25 cellular contexts compared by ENCODE assay signal in genomic region chr10:28996947-28997551, GRCh38.
DNase-seq lines count a peak whose midpoint lies in the region; ATAC-seq, FAIRE-seq and TF ChIP-seq lines count a peak whose summit lies in the region.
"Had no signal": no experiment of that assay in that cellular context is flagged by ENCODE, and none has a peak within 500 bp of the region (broad histone marks: within the 10 kb centered on the region; RNA-seq: fewer than 3 reads in every experiment).

No MANE protein-coding gene starts in this region.

- DNase-seq in NCI-H510A treated with DMSO at 0.1 percent for 48 hours (lab: John Stamatoyannopoulos, UW) (peak; percentile 3), NCI-H510A (lab: John Stamatoyannopoulos, UW) (no peak), IMR-90 (peak; percentile 36), smooth muscle cell (lab: John Stamatoyannopoulos, UW; ENCODE audit: unreplicated experiment) (no peak), NCI-H526 (lab: John Stamatoyannopoulos, UW) (no peak)
- DNase-seq in activated CD4-positive, alpha-beta T cell treated with anti-CD3 and anti-CD28 coated beads, Interleukin-2, amount 10 ng/mL, durations not matched to agents 7 days and 5 days = no peak
- no peak for DNase-seq in activated naive CD4-positive, alpha-beta T cell treated with Interleukin-2 at 50 U/mL for 16 hours
- DNase-seq: 8988T, DND-41, HCEC 1CT, MV-4-11, NCI-H1694 treated with DMSO at 0.1 percent for 48 hours, NCI-H2081 treated with DMSO at 0.1 percent for 48 hours, NCI-H524 treated with DMSO at 0.1 percent for 48 hours, OCI-M1 had no signal

- no TSS peak for BruUV-seq in IMR-90 (replicated peaks; lab: Mats Ljungman, UMichigan)

- no peak overlapping the region for H2BK15ac ChIP-seq in IMR-90 (ENCODE audit: low read depth, low read length)

- no peak overlapping the region for H4K8ac ChIP-seq in IMR-90 (ENCODE audit: low read depth in 2 of 2, low read length in 2 of 2)

- POLR2A ChIA-PET in IMR-90 (lab: Charles Lee; ENCODE audit: unreplicated experiment) = no interaction called here
- POLR2A ChIA-PET in activated CD4-positive, alpha-beta T cell treated with anti-CD3 and anti-CD28 coated beads, Interleukin-2, amount 10 ng/mL, durations not matched to agents 7 days and 5 days (lab: Charles Lee) = no interaction called here

- H3K4me3 Mint-ChIP-seq in activated CD4-positive, alpha-beta T cell treated with anti-CD3 and anti-CD28 coated beads, Interleukin-2, amount 10 ng/mL, durations not matched to agents 7 days and 5 days = no peak overlapping the region
- H3K4me3 Mint-ChIP-seq: B cell, CD14-positive monocyte, GM23338, IgD-negative memory B cell had no signal

- H3K9me3 ChIP-seq in IMR-90 (ENCODE audit: control insufficient read depth, insufficient read depth, low read length) (no peaks in the 10 kb centered on the region), smooth muscle cell (replicated peaks; ENCODE audit: low read depth) (no peaks in the 10 kb centered on the region)

- TF ChIP-seq CTCF in IMR-90 (conservative IDR thresholded peaks at IDR 0.05; ENCODE audit: low read depth, low read length) = no peak
- TF ChIP-seq CTCF in smooth muscle cell (IDR thresholded peaks at IDR 0.05; ENCODE audit: borderline replicate concordance, insufficient read depth, poor library complexity, severe bottlenecking) = no peak

- H3K27me3 ChIP-seq in IMR-90 (ENCODE audit: control insufficient read depth, insufficient read depth, low read length) (no peaks in the 10 kb centered on the region), smooth muscle cell (ENCODE audit: low read depth) (no peaks in the 10 kb centered on the region)
- H3K27me3 ChIP-seq: SJSA1 had no signal

- no peak overlapping the region for H3K4me2 ChIP-seq in IMR-90 (ENCODE audit: low read depth, low read length)
- no peak overlapping the region for H3K4me2 ChIP-seq in smooth muscle cell
- H3K4me2 ChIP-seq: GM23338 had no signal

- no peak overlapping the region for H3K56ac ChIP-seq in IMR-90 (ENCODE audit: extremely low read depth, insufficient read depth, low read length)

- peaks cover 2% of the 10 kb centered on the region for H3K27me3 Mint-ChIP-seq in activated CD4-positive, alpha-beta T cell treated with anti-CD3 and anti-CD28 coated beads, Interleukin-2, amount 10 ng/mL, durations not matched to agents 7 days and 5 days
- H3K27me3 Mint-ChIP-seq: B cell, IgD-negative memory B cell had no signal

- no peak overlapping the region for H2AFZ ChIP-seq in IMR-90 (replicated peaks; ENCODE audit: low read length, poor library complexity)
- H2AFZ ChIP-seq in smooth muscle cell (ENCODE audit: low read depth) = no peak overlapping the region
- H2AFZ ChIP-seq: GM23338 had no signal

- H3K27ac ChIP-seq in IMR-90 (ENCODE audit: insufficient read depth, low read length) (no peak overlapping the region), smooth muscle cell (ENCODE audit: low read depth) (peak overlapping the region; percentile 27)
- H3K27ac ChIP-seq: SJSA1 had no signal

- no peak for ATAC-seq in IMR-90 (ENCODE audit: low read depth)
- ATAC-seq: GM23338, Right ventricle myocardium inferior had no signal

- H3K4ac ChIP-seq in IMR-90 (ENCODE audit: low read depth, low read length) = no peak overlapping the region

- H3K79me2 ChIP-seq in smooth muscle cell (ENCODE audit: low read depth) = no peaks in the 10 kb centered on the region

- no peak overlapping the region for H4K5ac ChIP-seq in IMR-90 (ENCODE audit: low read depth, low read length)

- no peak overlapping the region for H2BK20ac ChIP-seq in IMR-90 (ENCODE audit: low read depth, low read length)

- H3K4me3 ChIP-seq in IMR-90 (ENCODE audit: insufficient read depth, low read depth, low read length) = no peak overlapping the region
- no peak overlapping the region for H3K4me3 ChIP-seq in smooth muscle cell
- H3K4me3 ChIP-seq: GM23338, SJSA1 had no signal

- peaks cover 7% of the 10 kb centered on the region for H3K4me1 ChIP-seq in IMR-90 (ENCODE audit: control insufficient read depth, insufficient read depth, low read length)
- no peaks in the 10 kb centered on the region for H3K4me1 ChIP-seq in smooth muscle cell (ENCODE audit: low read depth)

- dilution Hi-C loops in IMR-90 (cut with HindIII; ENCODE audit: low sequenced_read_pairs, unreplicated experiment) = no loop called here

- H3K23ac ChIP-seq in IMR-90 (ENCODE audit: low read depth, low read length) = no peak overlapping the region

- no peaks in the 10 kb centered on the region for H3K9me3 Mint-ChIP-seq in activated CD4-positive, alpha-beta T cell treated with anti-CD3 and anti-CD28 coated beads, Interleukin-2, amount 10 ng/mL, durations not matched to agents 7 days and 5 days
- H3K9me3 Mint-ChIP-seq: CD14-positive monocyte, GM23338 had no signal

- TF ChIP-seq RAD21 in IMR-90 (IDR thresholded peaks at IDR 0.05; ENCODE audit: low read length) = no peak

- TF ChIP-seq POLR2A in IMR-90 (IDR thresholded peaks at IDR 0.05; ENCODE audit: low read depth, low read length) = no peak

- WGBS in IMR-90 (ENCODE audit: extremely low coverage in 2 of 2, insufficient read length in 1 of 2), 2 experiments = 70% methylated on average over 2 of the region's 6 CpGs; no CpG with 5 or more reads in 1 of the 2 experiments
- 88% methylated on average over 6 of the region's 6 CpGs for WGBS in smooth muscle cell (ENCODE audit: low lambda C conversion rate)

- peak overlapping the region; percentile 50; the same call in 1 of the 2 replicates for H3K18ac ChIP-seq in IMR-90 (ENCODE audit: low read depth, low read length)

- in situ Hi-C loops in IMR-90 (cut with MboI; ENCODE audit: low sequenced_read_pairs) = loop anchor here (10.0 kb wide), 1 partner anchor 308 kb away; no protein-coding TSS in a partner anchor

- peaks cover 10% of the 10 kb centered on the region for H3F3A ChIP-seq in smooth muscle cell (ENCODE audit: low read depth)

- no peak overlapping the region for H3K27ac Mint-ChIP-seq in activated CD4-positive, alpha-beta T cell treated with anti-CD3 and anti-CD28 coated beads, Interleukin-2, amount 10 ng/mL, durations not matched to agents 7 days and 5 days
- H3K27ac Mint-ChIP-seq: B cell, CD14-positive monocyte, GM23338, IgD-negative memory B cell had no signal

- H2AK5ac ChIP-seq in IMR-90 (ENCODE audit: low read depth, low read length) = no peak overlapping the region

- no peak overlapping the region for H3K14ac ChIP-seq in IMR-90 (replicated peaks; ENCODE audit: low read depth, low read length)

- no peaks in the 10 kb centered on the region for H3K36me3 Mint-ChIP-seq in activated CD4-positive, alpha-beta T cell treated with anti-CD3 and anti-CD28 coated beads, Interleukin-2, amount 10 ng/mL, durations not matched to agents 7 days and 5 days (ENCODE audit: low read depth)
- H3K36me3 Mint-ChIP-seq: CD14-positive monocyte had no signal

- H3K79me1 ChIP-seq in IMR-90 (ENCODE audit: low read depth in 1 of 2, low read length in 2 of 2) = no peaks in the 10 kb centered on the region

- H2BK120ac ChIP-seq in IMR-90 (ENCODE audit: low read depth, low read length) = no peak overlapping the region

- H4K91ac ChIP-seq in IMR-90 (ENCODE audit: insufficient read depth, low read depth, low read length) = no peak overlapping the region

- H2BK5ac ChIP-seq in IMR-90 (ENCODE audit: low read depth, low read length, poor library complexity, severe bottlenecking) = no peak overlapping the region

- peak; percentile 45 for FAIRE-seq in islet of Langerhans (lab: Jason Lieb, UNC)
- FAIRE-seq: G401.6, GM12892, HTR-8/SVneo had no signal

- CTCF ChIA-PET in IMR-90 (lab: Yijun Ruan, JAX) = no interaction called here
- CTCF ChIA-PET in activated CD4-positive, alpha-beta T cell treated with anti-CD3 and anti-CD28 coated beads, Interleukin-2, amount 10 ng/mL, durations not matched to agents 7 days and 5 days (lab: Charles Lee) = no interaction called here

- H3K9ac ChIP-seq in IMR-90 (ENCODE audit: low read depth, low read length) (no peak overlapping the region), smooth muscle cell (ENCODE audit: low read depth) (no peak overlapping the region)

- H2AK9ac ChIP-seq in IMR-90 (replicated peaks; ENCODE audit: low read depth, low read length, poor library complexity) = no peak overlapping the region

- peaks cover 4% of the 10 kb centered on the region; the same call in 1 of the 2 replicates for H3K9me1 ChIP-seq in IMR-90 (ENCODE audit: insufficient read depth, low read length)

- H4K20me1 ChIP-seq in IMR-90 (ENCODE audit: insufficient read depth, low read length) = no peaks in the 10 kb centered on the region
- no peaks in the 10 kb centered on the region for H4K20me1 ChIP-seq in smooth muscle cell (ENCODE audit: low read depth)

- H3K36me3 ChIP-seq in IMR-90 (ENCODE audit: control insufficient read depth, insufficient read depth, low read length) = no peaks in the 10 kb centered on the region
- no peaks in the 10 kb centered on the region for H3K36me3 ChIP-seq in smooth muscle cell (ENCODE audit: low read depth)
- H3K36me3 ChIP-seq: SJSA1 had no signal

- no peaks in the 10 kb centered on the region for H3K4me1 Mint-ChIP-seq in activated CD4-positive, alpha-beta T cell treated with anti-CD3 and anti-CD28 coated beads, Interleukin-2, amount 10 ng/mL, durations not matched to agents 7 days and 5 days
- H3K4me1 Mint-ChIP-seq: B cell, CD14-positive monocyte, GM23338, IgD-negative memory B cell had no signal

- intact Hi-C loops in IMR-90 (cut with micrococcal nuclease) = no loop called here

TF ChIP-seq in IMR-90, 13 proteins besides CTCF, POLR2A, EP300 and RAD21 (continues in another document):
- TF ChIP-seq, protein P1, sequence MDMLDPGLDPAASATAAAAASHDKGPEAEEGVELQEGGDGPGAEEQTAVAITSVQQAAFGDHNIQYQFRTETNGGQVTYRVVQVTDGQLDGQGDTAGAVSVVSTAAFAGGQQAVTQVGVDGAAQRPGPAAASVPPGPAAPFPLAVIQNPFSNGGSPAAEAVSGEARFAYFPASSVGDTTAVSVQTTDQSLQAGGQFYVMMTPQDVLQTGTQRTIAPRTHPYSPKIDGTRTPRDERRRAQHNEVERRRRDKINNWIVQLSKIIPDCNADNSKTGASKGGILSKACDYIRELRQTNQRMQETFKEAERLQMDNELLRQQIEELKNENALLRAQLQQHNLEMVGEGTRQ (IDR thresholded peaks at IDR 0.05; ENCODE audit: low read depth, low read length) = no peak
- TF ChIP-seq NFE2L2 (IDR thresholded peaks at IDR 0.05; ENCODE audit: low read depth, low read length) (no peak), ELK1 (IDR thresholded peaks at IDR 0.05; ENCODE audit: borderline replicate concordance, low read depth, low read length) (no peak), RCOR1 (IDR thresholded peaks at IDR 0.05; ENCODE audit: insufficient replicate concordance, low read length) (no peak), FOS (IDR thresholded peaks at IDR 0.05; ENCODE audit: low read depth, low read length) (no peak)

Comparison
In these comparisons a context has a peak if more than half of its experiments do, and no peak if none do; other contexts are left out.
1. DNase-seq: peak in NCI-H510A treated with DMSO at 0.1 percent for 48 hours (single experiment) and IMR-90 (single experiment); none in NCI-H510A (single experiment), smooth muscle cell (single experiment), activated CD4-positive, alpha-beta T cell treated with anti-CD3 and anti-CD28 coated beads, Interleukin-2, amount 10 ng/mL, durations not matched to agents 7 days and 5 days (single experiment), activated naive CD4-positive, alpha-beta T cell treated with Interleukin-2 at 50 U/mL for 16 hours (single experiment) and NCI-H526 (0 of 2).